ENCODE assay signal across 8 cellular contexts in the genomic region with DNA sequence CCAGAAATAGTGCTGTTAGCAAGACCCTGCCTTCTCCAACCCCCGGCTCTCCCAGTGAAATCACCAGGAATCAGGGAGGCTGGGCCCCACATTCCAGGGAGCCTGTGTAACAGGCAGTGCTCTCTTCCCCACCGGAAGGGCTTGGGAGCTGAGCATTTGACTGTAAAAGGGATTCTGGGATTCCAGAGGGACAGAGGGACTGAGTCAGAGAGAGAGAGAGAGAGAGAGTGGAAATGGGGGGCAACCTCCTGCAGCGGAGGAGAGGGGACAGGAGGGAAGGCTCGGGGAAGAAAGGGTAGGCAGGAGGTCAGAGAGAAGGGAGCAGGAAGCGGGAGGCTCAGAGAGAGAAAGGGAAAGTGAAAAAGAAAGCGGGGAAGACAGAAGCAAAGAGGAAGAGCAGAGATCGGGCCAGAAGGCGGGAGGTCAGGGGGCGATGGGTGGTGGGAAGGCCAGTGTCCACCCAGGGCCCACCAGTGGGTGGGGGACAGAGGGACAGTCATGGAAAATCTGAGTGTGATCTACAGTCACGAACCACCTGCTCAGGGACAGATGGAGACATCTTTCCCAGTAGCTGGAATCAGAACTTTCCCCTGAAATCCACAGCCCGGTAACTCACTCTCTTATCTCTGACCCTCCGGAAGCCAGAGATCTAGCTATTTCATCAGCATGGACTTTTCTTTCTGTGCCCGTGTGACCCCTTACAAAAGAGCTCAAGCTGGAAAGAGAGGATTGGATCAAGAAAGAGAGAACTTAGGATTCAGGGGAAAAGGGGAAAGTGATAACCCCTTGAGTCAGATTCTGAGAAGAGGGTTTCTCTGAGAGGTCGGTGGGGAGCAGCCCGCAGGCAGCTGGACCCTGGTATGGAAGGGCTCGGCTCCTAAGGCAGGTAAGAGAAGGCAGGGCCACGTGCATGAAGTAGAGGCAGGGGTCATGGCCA. TPM values are rescaled to one million over a fixed set of nuclear protein-coding genes. Genes with fewer than 3 reads are reported as not detected.
DNase-seq lines count a peak whose midpoint lies in the region; ATAC-seq, FAIRE-seq and TF ChIP-seq lines count a peak whose summit lies in the region.

No MANE protein-coding gene starts in this region.

- H3K4me3 Mint-ChIP-seq in stimulated activated memory B cell treated with anti-CD40 and anti-IgM and Interleukin-4, amounts not matched to agents 10 μg/mL and 1 μg/mL and 100 μg/mL, for 72 hours, result peak overlapping the region; percentile 74

- H3K36me3 Mint-ChIP-seq in stimulated activated memory B cell treated with anti-CD40 and anti-IgM and Interleukin-4, amounts not matched to agents 10 μg/mL and 1 μg/mL and 100 μg/mL, for 72 hours, result no peaks in the 10 kb centered on the region

- peaks cover 2% of the 10 kb centered on the region for H3K9me1 ChIP-seq in keratinocyte (ENCODE audit: control insufficient read depth, extremely low read depth, insufficient read depth, low read length)

- H3K9ac ChIP-seq in BLaER1 (peak overlapping the region; percentile 75; the same call in 1 of the 2 replicates), keratinocyte (ENCODE audit: control insufficient read depth, extremely low read depth, insufficient read depth, low read length) (peak overlapping the region; percentile 71)

- H3K4me1 ChIP-seq in BLaER1, result peaks cover 84% of the 10 kb centered on the region
- peaks cover 42% of the 10 kb centered on the region for H3K4me1 ChIP-seq in keratinocyte (ENCODE audit: control insufficient read depth, extremely low read depth, insufficient read depth, low read length)

- H3K27me3 Mint-ChIP-seq in stimulated activated memory B cell treated with anti-CD40 and anti-IgM and Interleukin-4, amounts not matched to agents 10 μg/mL and 1 μg/mL and 100 μg/mL, for 72 hours, result peaks cover 80% of the 10 kb centered on the region

- H3K9me3 ChIP-seq in BLaER1 (no peaks in the 10 kb centered on the region), keratinocyte (ENCODE audit: control insufficient read depth, low read depth, low read length) (no peaks in the 10 kb centered on the region)

- H3K4me1 Mint-ChIP-seq in stimulated activated memory B cell treated with anti-CD40 and anti-IgM and Interleukin-4, amounts not matched to agents 10 μg/mL and 1 μg/mL and 100 μg/mL, for 72 hours, result peaks cover 38% of the 10 kb centered on the region

- H3K27ac Mint-ChIP-seq in stimulated activated memory B cell treated with anti-CD40 and anti-IgM and Interleukin-4, amounts not matched to agents 10 μg/mL and 1 μg/mL and 100 μg/mL, for 72 hours, result peak overlapping the region; percentile 81

- H2AFZ ChIP-seq in keratinocyte (ENCODE audit: control insufficient read depth, low read length), result peak overlapping the region; percentile 61

- no peak for TF ChIP-seq CTCF in keratinocyte (optimal IDR thresholded peaks at IDR 0.05 in 1 of 3, IDR thresholded peaks at IDR 0.05 in 1 of 3, conservative IDR thresholded peaks at IDR 0.05 in 1 of 3; ENCODE audit: extremely low read depth in 1 of 3, insufficient read depth in 2 of 3, low read length in 3 of 3)
- no peak for TF ChIP-seq CTCF in D721Med (IDR thresholded peaks at IDR 0.05; ENCODE audit: insufficient read depth, missing control alignments)

- H3K4me3 ChIP-seq in BLaER1, result peak overlapping the region; percentile 53
- peak overlapping the region in 1 of 3 experiments; percentile 44 for H3K4me3 ChIP-seq in keratinocyte (ENCODE audit: control insufficient read depth in 2 of 3, extremely low read depth in 1 of 3, insufficient read depth in 2 of 3, low read depth in 1 of 3, low read length in 3 of 3)

- dilution Hi-C loops in keratinocyte (cut with MboI; ENCODE audit: extremely low pct_ligation_motif_present, low sequenced_read_pairs), result no loop called here

- peaks cover 3% of the 10 kb centered on the region for H3K79me2 ChIP-seq in keratinocyte (ENCODE audit: control insufficient read depth, insufficient read depth, low read length)

- H4K20me1 ChIP-seq in BLaER1, result no peaks in the 10 kb centered on the region
- no peaks in the 10 kb centered on the region for H4K20me1 ChIP-seq in keratinocyte (ENCODE audit: control insufficient read depth, extremely low read depth, insufficient read depth, low read length)

- FAIRE-seq in keratinocyte (lab: Jason Lieb, UNC) (no peak), D721Med (lab: Jason Lieb, UNC) (no peak)

- ATAC-seq in stimulated activated memory B cell treated with anti-CD40 and anti-IgM and Interleukin-4, amounts not matched to agents 10 μg/mL and 1 μg/mL and 100 μg/mL, for 72 hours, result no peak
- ATAC-seq in GM21390 (IDR thresholded peaks at IDR 0.05; ENCODE audit: unreplicated experiment), result no peak

- H3K27ac ChIP-seq in BLaER1 (peak overlapping the region; percentile 88), keratinocyte (ENCODE audit: control insufficient read depth, insufficient read depth, low read length) (peak overlapping the region; percentile 67)

- peak overlapping the region; percentile 99 for H3K4me2 ChIP-seq in BLaER1
- peak overlapping the region; percentile 65 for H3K4me2 ChIP-seq in keratinocyte (ENCODE audit: control insufficient read depth, extremely low read depth, insufficient read depth, low read depth, low read length)

- H3K36me3 ChIP-seq in BLaER1 (no peaks in the 10 kb centered on the region), keratinocyte (ENCODE audit: control insufficient read depth in 2 of 2, extremely low read depth in 1 of 2, insufficient read depth in 2 of 2, low read length in 2 of 2) (no peaks in the 10 kb centered on the region)

- H3K9me3 Mint-ChIP-seq in stimulated activated memory B cell treated with anti-CD40 and anti-IgM and Interleukin-4, amounts not matched to agents 10 μg/mL and 1 μg/mL and 100 μg/mL, for 72 hours, result no peaks in the 10 kb centered on the region

- DNase-seq in HT1080 (ENCODE audit: low read depth) (peak; percentile 96), astrocyte of the hippocampus (ENCODE audit: low read depth, low spot score) (peak; percentile 99), keratinocyte (ENCODE audit: low read depth, low spot score) (no peak), D721Med (ENCODE audit: insufficient read length, low spot score) (no peak), AML-193 (lab: John Stamatoyannopoulos, UW) (no peak)

- H3K27me3 ChIP-seq in BLaER1 (no peaks in the 10 kb centered on the region), keratinocyte (ENCODE audit: control insufficient read depth, extremely low read depth, insufficient read depth, low read length) (no peaks in the 10 kb centered on the region)

RNA-seq across cellular contexts. Expression of a gene that starts 4.6 kb away (rescaled TPM):
- total RNA-seq in HT1080 (2014; rRNA removed; shearing (Covaris generic)), result 179 and 187 TPM in 2 replicates
- 771 and 869 TPM in 2 replicates for polyA plus RNA-seq in HT1080 (2015; cell fraction: cytosol; rRNA removed)
- polyA plus RNA-seq in HT1080 (2015; cell fraction: nucleus; rRNA removed), result 1,709 and 1,857 TPM in 2 replicates
- polyA plus RNA-seq in keratinocyte, result 522 to 820 TPM (median 808 TPM) in 3 replicates
- 34.7 TPM for polyA plus RNA-seq in keratinocyte (2011; ENCODE audit: low read depth)
- polyA plus RNA-seq in keratinocyte (2011; cell fraction: cytosol; rRNA removed), result 285 and 359 TPM in 2 replicates
- polyA plus RNA-seq in keratinocyte (2011; cell fraction: nucleus; rRNA removed), result 835 and 1,052 TPM in 2 replicates
- polyA plus RNA-seq in keratinocyte (2012; ENCODE audit: low replicate concordance), result 93.7 and 469 TPM in 2 replicates
- 678 to 1,056 TPM (median 837 TPM) in 3 replicates for polyA minus RNA-seq in keratinocyte
- 628 TPM for polyA minus RNA-seq in keratinocyte (2011; cell fraction: cytosol; rRNA and poly(A)+ RNA removed)
- polyA minus RNA-seq in keratinocyte (2011; cell fraction: nucleus; rRNA and poly(A)+ RNA removed), result 723 and 866 TPM in 2 replicates

RNA-seq across cellular contexts. Expression of a gene that starts 32.0 kb away (rescaled TPM):
- 184 TPM in 2 replicates for total RNA-seq in HT1080 (2014; rRNA removed; shearing (Covaris generic))
- polyA plus RNA-seq in HT1080 (2015; cell fraction: cytosol; rRNA removed), result 209 and 210 TPM in 2 replicates
- polyA plus RNA-seq in HT1080 (2015; cell fraction: nucleus; rRNA removed), result 122 and 136 TPM in 2 replicates
- 279 to 310 TPM (median 289 TPM) in 3 replicates for polyA plus RNA-seq in keratinocyte
- polyA plus RNA-seq in keratinocyte (2011; ENCODE audit: low read depth), result 177 TPM
- polyA plus RNA-seq in keratinocyte (2011; cell fraction: cytosol; rRNA removed), result 272 and 352 TPM in 2 replicates
- 191 and 237 TPM in 2 replicates for polyA plus RNA-seq in keratinocyte (2011; cell fraction: nucleus; rRNA removed)
- polyA plus RNA-seq in keratinocyte (2012; ENCODE audit: low replicate concordance), result 194 and 251 TPM in 2 replicates
- polyA minus RNA-seq in keratinocyte, result 89.4 to 186 TPM (median 148 TPM) in 3 replicates
- 164 TPM for polyA minus RNA-seq in keratinocyte (2011; cell fraction: cytosol; rRNA and poly(A)+ RNA removed)
- polyA minus RNA-seq in keratinocyte (2011; cell fraction: nucleus; rRNA and poly(A)+ RNA removed), result 32.7 and 46.5 TPM in 2 replicates

RNA-seq across cellular contexts. Expression of a gene that starts 37.0 kb away (rescaled TPM):
- 10.8 and 11.4 TPM in 2 replicates for total RNA-seq in HT1080 (2014; rRNA removed; shearing (Covaris generic))
- 7.9 and 8.7 TPM in 2 replicates for polyA plus RNA-seq in HT1080 (2015; cell fraction: cytosol; rRNA removed)
- 15.9 and 24.7 TPM in 2 replicates for polyA plus RNA-seq in HT1080 (2015; cell fraction: nucleus; rRNA removed)
- polyA plus RNA-seq in keratinocyte, result 3.0 to 3.9 TPM (median 3.6 TPM) in 3 replicates
- polyA plus RNA-seq in keratinocyte (2011; ENCODE audit: low read depth), result 3.5 TPM
- polyA plus RNA-seq in keratinocyte (2011; cell fraction: cytosol; rRNA removed), result 1.9 and 2.2 TPM in 2 replicates
- 10.0 and 14.9 TPM in 2 replicates for polyA plus RNA-seq in keratinocyte (2011; cell fraction: nucleus; rRNA removed)
- 6.4 and 13.0 TPM in 2 replicates for polyA plus RNA-seq in keratinocyte (2012; ENCODE audit: low replicate concordance)
- polyA minus RNA-seq in keratinocyte, result 3.2 to 11.9 TPM (median 7.8 TPM) in 3 replicates
- 8.6 TPM for polyA minus RNA-seq in keratinocyte (2011; cell fraction: cytosol; rRNA and poly(A)+ RNA removed)
- 6.0 and 10.9 TPM in 2 replicates for polyA minus RNA-seq in keratinocyte (2011; cell fraction: nucleus; rRNA and poly(A)+ RNA removed)

RNA-seq across cellular contexts. Expression of a gene that starts 43.1 kb away (rescaled TPM):
- 29.8 and 45.2 TPM in 2 replicates for total RNA-seq in HT1080 (2014; rRNA removed; shearing (Covaris generic))
- 2.3 and 2.5 TPM in 2 replicates for polyA plus RNA-seq in HT1080 (2015; cell fraction: cytosol; rRNA removed)
- polyA plus RNA-seq in HT1080 (2015; cell fraction: nucleus; rRNA removed), result 7.1 and 9.5 TPM in 2 replicates
- 0.04 to 0.06 TPM in 2 of 3 replicates, not detected in the other for polyA plus RNA-seq in keratinocyte
- polyA plus RNA-seq in keratinocyte (2011; ENCODE audit: low read depth), result 0.16 TPM
- 0.12 TPM in 1 of 2 replicates, not detected in the other for polyA plus RNA-seq in keratinocyte (2011; cell fraction: cytosol; rRNA removed)
- 0.13 TPM in 1 of 2 replicates, not detected in the other for polyA plus RNA-seq in keratinocyte (2011; cell fraction: nucleus; rRNA removed)
- polyA plus RNA-seq in keratinocyte (2012; ENCODE audit: low replicate concordance), result 0.15 and 0.55 TPM in 2 replicates
- polyA minus RNA-seq in keratinocyte, result not detected in 3 replicates
- not detected for polyA minus RNA-seq in keratinocyte (2011; cell fraction: cytosol; rRNA and poly(A)+ RNA removed)
- polyA minus RNA-seq in keratinocyte (2011; cell fraction: nucleus; rRNA and poly(A)+ RNA removed), result not detected in 2 replicates

RNA-seq across cellular contexts. Expression of a gene that starts 57.8 kb away (rescaled TPM):
- total RNA-seq in HT1080 (2014; rRNA removed; shearing (Covaris generic)), result not detected in 2 replicates
- 0.05 and 0.06 TPM in 2 replicates for polyA plus RNA-seq in HT1080 (2015; cell fraction: cytosol; rRNA removed)
- 0.08 TPM in 1 of 2 replicates, not detected in the other for polyA plus RNA-seq in HT1080 (2015; cell fraction: nucleus; rRNA removed)
- not detected in 3 replicates for polyA plus RNA-seq in keratinocyte
- not detected for polyA plus RNA-seq in keratinocyte (2011; ENCODE audit: low read depth)
- polyA plus RNA-seq in keratinocyte (2011; cell fraction: cytosol; rRNA removed), result not detected in 2 replicates
- polyA plus RNA-seq in keratinocyte (2011; cell fraction: nucleus; rRNA removed), result not detected in 2 replicates
- not detected in 2 replicates for polyA plus RNA-seq in keratinocyte (2012; ENCODE audit: low replicate concordance)
- polyA minus RNA-seq in keratinocyte, result not detected in 3 replicates
- polyA minus RNA-seq in keratinocyte (2011; cell fraction: cytosol; rRNA and poly(A)+ RNA removed), result not detected
- not detected in 2 replicates for polyA minus RNA-seq in keratinocyte (2011; cell fraction: nucleus; rRNA and poly(A)+ RNA removed)

Comparison
In these comparisons a context has a peak if more than half of its experiments do, and no peak if none do; other contexts are left out.
1. DNase-seq: peak in HT1080 (single experiment) and astrocyte of the hippocampus (single experiment); none in keratinocyte (single experiment), D721Med (single experiment) and AML-193 (0 of 2).